In genomic region chr18:65943268-65943667, GRCh38 we compare ENCODE assay signal across 19 cellular contexts.
"Had no signal": no experiment of that assay in that cellular context is flagged by ENCODE, and none has a peak within 500 bp of the region (broad histone marks: within the 10 kb centered on the region; RNA-seq: fewer than 3 reads in every experiment).

No MANE protein-coding gene starts in this region.

- H3K9me3 Mint-ChIP-seq: activated naive CD8-positive, alpha-beta T cell treated with anti-CD3 and anti-CD28 coated beads for 36 hours; activated T-helper 2 cell treated with anti-CD3 and anti-CD28 coated beads, Interferon-gamma antibody, Interleukin-2, Interleukin-4, amounts not matched to agents 10 μg/mL and 5 μg/mL and 100 μg/mL, durations not matched to agents 14 hours and 24 hours and 36 hours had no signal

- H3K27ac Mint-ChIP-seq: activated CD8-positive, alpha-beta T cell treated with anti-CD3 and anti-CD28 coated beads for 36 hours; activated naive CD4-positive, alpha-beta T cell treated with anti-CD3 and anti-CD28 coated beads, Interleukin-2, amount 10 ng/mL, durations not matched to agents 7 days and 5 days; activated naive CD8-positive, alpha-beta T cell treated with anti-CD3 and anti-CD28 coated beads for 36 hours; activated T-cell treated with anti-CD3 and anti-CD28 coated beads, Interleukin-2, amount 50 U/mL, for 72 hours; activated T-helper 2 cell treated with anti-CD3 and anti-CD28 coated beads, Interferon-gamma antibody, Interleukin-2, Interleukin-4, amounts not matched to agents 10 μg/mL and 5 μg/mL and 100 μg/mL, durations not matched to agents 14 hours and 24 hours and 36 hours; T-helper 17 cell had no signal

- H3K36me3 ChIP-seq: brain microvascular endothelial cell, cardiac muscle cell had no signal

- DNase-seq: activated CD4-positive, alpha-beta T cell treated with anti-CD3 and anti-CD28 coated beads for 4 hours; activated CD8-positive, alpha-beta memory T cell treated with anti-CD3 and anti-CD28 coated beads, Interleukin-2, amount 50 U/mL, for 4 hours; activated CD8-positive, alpha-beta T cell treated with anti-CD3 and anti-CD28 coated beads for 36 hours; activated gamma-delta T cell treated with Interleukin-2 at 50 U/mL for 16 hours; activated naive CD4-positive, alpha-beta T cell treated with anti-CD3 and anti-CD28 coated beads, Interleukin-2, amount 10 ng/mL, durations not matched to agents 7 days and 5 days; activated naive CD8-positive, alpha-beta T cell treated with anti-CD3 and anti-CD28 coated beads for 36 hours; activated T-cell treated with anti-CD3 and anti-CD28 coated beads, Interleukin-2, amount 50 U/mL, for 72 hours; brain microvascular endothelial cell; NCI-H1048; NCI-H187 treated with DMSO at 0.1 percent for 48 hours; NCI-H2081 treated with DMSO at 0.1 percent for 48 hours; NCI-H446; NCI-H524; PC-3; SHP77 treated with DMSO at 0.1 percent for 48 hours; T-helper 17 cell; T-helper 9 cell had no signal

- H3K36me3 Mint-ChIP-seq: activated naive CD4-positive, alpha-beta T cell treated with anti-CD3 and anti-CD28 coated beads, Interleukin-2, amount 10 ng/mL, durations not matched to agents 7 days and 5 days; activated naive CD8-positive, alpha-beta T cell treated with anti-CD3 and anti-CD28 coated beads for 36 hours had no signal

- H3K27me3 Mint-ChIP-seq: activated CD8-positive, alpha-beta T cell treated with anti-CD3 and anti-CD28 coated beads for 36 hours; activated naive CD4-positive, alpha-beta T cell treated with anti-CD3 and anti-CD28 coated beads, Interleukin-2, amount 10 ng/mL, durations not matched to agents 7 days and 5 days; activated naive CD8-positive, alpha-beta T cell treated with anti-CD3 and anti-CD28 coated beads for 36 hours; T-helper 17 cell had no signal

- H3K27ac ChIP-seq: brain microvascular endothelial cell, cardiac muscle cell had no signal

- H3K4me3 ChIP-seq: cardiac muscle cell had no signal

- H3K4me3 Mint-ChIP-seq: activated CD8-positive, alpha-beta T cell treated with anti-CD3 and anti-CD28 coated beads for 36 hours; activated naive CD4-positive, alpha-beta T cell treated with anti-CD3 and anti-CD28 coated beads, Interleukin-2, amount 10 ng/mL, durations not matched to agents 7 days and 5 days; activated naive CD8-positive, alpha-beta T cell treated with anti-CD3 and anti-CD28 coated beads for 36 hours; activated T-cell treated with anti-CD3 and anti-CD28 coated beads, Interleukin-2, amount 50 U/mL, for 72 hours; T-helper 17 cell had no signal

- H3K27me3 ChIP-seq: brain microvascular endothelial cell, cardiac muscle cell had no signal

- H3K4me1 Mint-ChIP-seq: activated naive CD4-positive, alpha-beta T cell treated with anti-CD3 and anti-CD28 coated beads, Interleukin-2, amount 10 ng/mL, durations not matched to agents 7 days and 5 days; activated naive CD8-positive, alpha-beta T cell treated with anti-CD3 and anti-CD28 coated beads for 36 hours; T-helper 17 cell had no signal

- ATAC-seq: activated CD8-positive, alpha-beta T cell treated with anti-CD3 and anti-CD28 coated beads for 36 hours; activated T-cell treated with anti-CD3 and anti-CD28 coated beads, Interleukin-2, amount 50 U/mL, for 72 hours; PC-3; T-helper 17 cell had no signal
